In genomic region chr14:68939424-68939892, GRCh38 we compare ENCODE assay signal across 11 cellular contexts. TPM values are rescaled to one million over a fixed set of nuclear protein-coding genes. Genes with fewer than 3 reads are reported as not detected.
A peak's percentile ranks its signal among the peaks of the same experiment; 100 is the strongest.
DNase-seq lines count a peak whose midpoint lies in the region; FAIRE-seq and TF ChIP-seq lines count a peak whose summit lies in the region.
"Had no signal": no experiment of that assay in that cellular context is flagged by ENCODE, and none has a peak within 500 bp of the region (broad histone marks: within the 10 kb centered on the region; RNA-seq: fewer than 3 reads in every experiment).

No MANE protein-coding gene starts in this region.

- no peaks in the 10 kb centered on the region for H3K36me3 Mint-ChIP-seq in activated naive CD8-positive, alpha-beta T cell

- no peak overlapping the region for H3K4me3 ChIP-seq in BLaER1 treated with 17β-estradiol and CSF1 and Interleukin-3, amounts not matched to agents 10 nM and 100 nM
- no peak overlapping the region for H3K4me3 ChIP-seq in hepatocyte
- H3K4me3 ChIP-seq in sigmoid colon: peak overlapping the region in 2 of 4 donors; percentile 3 to 16
- no peak overlapping the region for H3K4me3 ChIP-seq in HAP-1

- peak overlapping the region; percentile 36 for H3K4me3 Mint-ChIP-seq in activated naive CD8-positive, alpha-beta T cell
- H3K4me3 Mint-ChIP-seq: activated naive CD4-positive, alpha-beta T cell treated with anti-CD3 and anti-CD28 coated beads, Interleukin-2, amount 10 ng/mL, durations not matched to agents 7 days and 5 days had no signal

- 49% methylated on average over 7 of the region's 7 CpGs for WGBS in hepatocyte (ENCODE audit: low lambda C conversion rate, missing lambda C conversion rate)
- WGBS in sigmoid colon, 2 donors: 23 to 61% methylated on average over 7 of the region's 7 CpGs

- H3K4me2 ChIP-seq in BLaER1 treated with 17β-estradiol and CSF1 and Interleukin-3, amounts not matched to agents 10 nM and 100 nM: peak overlapping the region in 6 of 11 experiments; percentile 11 to 74 (median 18); a peak in 5 of 22 replicates
- peak overlapping the region; percentile 48 for H3K4me2 ChIP-seq in hepatocyte

- H3K36me3 ChIP-seq in BLaER1 treated with 17β-estradiol and CSF1 and Interleukin-3, amounts not matched to agents 10 nM and 100 nM: peaks cover 0 to 68% (median 21%) of the 10 kb centered on the region in 11 experiments; a peak in 15 of 22 replicates
- H3K36me3 ChIP-seq in hepatocyte (replicated peaks; ENCODE audit: insufficient read depth, low read depth): no peaks in the 10 kb centered on the region
- peaks cover 0 to 8% (median 0%) of the 10 kb centered on the region in 4 donors for H3K36me3 ChIP-seq in sigmoid colon
- no peaks in the 10 kb centered on the region for H3K36me3 ChIP-seq in HAP-1 (replicated peaks)
- H3K36me3 ChIP-seq: WERI-Rb-1 had no signal

- TF ChIP-seq CTCF in hepatocyte (IDR thresholded peaks at IDR 0.05; ENCODE audit: poor library complexity): no peak
- TF ChIP-seq CTCF in sigmoid colon (IDR thresholded peaks at IDR 0.05): no peak

- no peaks in the 10 kb centered on the region for H3K27me3 ChIP-seq in BLaER1 treated with 17β-estradiol and CSF1 and Interleukin-3, amounts not matched to agents 10 nM and 100 nM
- H3K27me3 ChIP-seq in hepatocyte (no peaks in the 10 kb centered on the region), sigmoid colon (no peaks in the 10 kb centered on the region), HAP-1 (ENCODE audit: low read depth) (no peaks in the 10 kb centered on the region)

- FAIRE-seq in frontal cortex (lab: Jason Lieb, UNC): no peak

- H3K79me2 ChIP-seq in hepatocyte: peaks cover 81% of the 10 kb centered on the region

- no peak for TF ChIP-seq EP300 in sigmoid colon (IDR thresholded peaks at IDR 0.05)

- TF ChIP-seq POLR2A in sigmoid colon (IDR thresholded peaks at IDR 0.05): no peak

- peaks cover 93% of the 10 kb centered on the region for H3K4me1 Mint-ChIP-seq in activated naive CD8-positive, alpha-beta T cell (ENCODE audit: low read depth)

- no peaks in the 10 kb centered on the region for H3K9me3 Mint-ChIP-seq in activated naive CD8-positive, alpha-beta T cell (ENCODE audit: low read depth)
- H3K9me3 Mint-ChIP-seq: activated naive CD4-positive, alpha-beta T cell treated with anti-CD3 and anti-CD28 coated beads, Interleukin-2, amount 10 ng/mL, durations not matched to agents 7 days and 5 days had no signal

- H2AFZ ChIP-seq in hepatocyte: no peak overlapping the region

- H3K4me1 ChIP-seq in BLaER1 treated with 17β-estradiol and CSF1 and Interleukin-3, amounts not matched to agents 10 nM and 100 nM: peaks cover 60 to 97% (median 80%) of the 10 kb centered on the region in 10 experiments
- H3K4me1 ChIP-seq in hepatocyte (ENCODE audit: insufficient read depth) (peaks cover 57% of the 10 kb centered on the region), sigmoid colon (peaks cover 0 to 100% (median 99%) of the 10 kb centered on the region in 4 donors), HAP-1 (peaks cover 3% of the 10 kb centered on the region; the same call in 1 of the 2 replicates)

- H3K9me3 ChIP-seq in BLaER1 treated with 17β-estradiol and CSF1 and Interleukin-3, amounts not matched to agents 10 nM and 100 nM (replicated peaks in 1 of 11): no peaks in the 10 kb centered on the region
- H3K9me3 ChIP-seq in hepatocyte (ENCODE audit: low read depth) (no peaks in the 10 kb centered on the region), sigmoid colon (no peaks in the 10 kb centered on the region), HAP-1 (no peaks in the 10 kb centered on the region)

- no peak overlapping the region for H3K9ac ChIP-seq in BLaER1 treated with 17β-estradiol and CSF1 and Interleukin-3, amounts not matched to agents 10 nM and 100 nM

- no peak for DNase-seq in hepatocyte (ENCODE audit: low spot score)
- no peak for DNase-seq in sigmoid colon
- no peak for DNase-seq in frontal cortex (ENCODE audit: low spot score in 2 of 2)
- no peak for DNase-seq in NCI-H1417 treated with DMSO at 0.1 percent for 48 hours (lab: John Stamatoyannopoulos, UW)
- no peak for DNase-seq in HAP-1 (ENCODE audit: low spot score in 2 of 2)
- no peak for DNase-seq in EL
- DNase-seq: activated naive CD4-positive, alpha-beta T cell treated with anti-CD3 and anti-CD28 coated beads, Interleukin-2, amount 10 ng/mL, durations not matched to agents 7 days and 5 days; MM.1S had no signal

- peak overlapping the region; percentile 85 for H3K27ac Mint-ChIP-seq in activated naive CD8-positive, alpha-beta T cell
- H3K27ac Mint-ChIP-seq: activated naive CD4-positive, alpha-beta T cell treated with anti-CD3 and anti-CD28 coated beads, Interleukin-2, amount 10 ng/mL, durations not matched to agents 7 days and 5 days had no signal

- no peaks in the 10 kb centered on the region for H3K27me3 Mint-ChIP-seq in activated naive CD8-positive, alpha-beta T cell
- H3K27me3 Mint-ChIP-seq: activated naive CD4-positive, alpha-beta T cell treated with anti-CD3 and anti-CD28 coated beads, Interleukin-2, amount 10 ng/mL, durations not matched to agents 7 days and 5 days had no signal

- in situ Hi-C loops in HAP-1 (cut with MboI; ENCODE audit: low sequenced_read_pairs): no loop called here

- intact Hi-C loops in sigmoid colon (cut with DNase I): loop anchor here (2.0 kb wide), 2 partner anchors 13 to 39 kb away; partner anchors contain the start of gene ACTN1

- H3K27ac ChIP-seq in BLaER1 treated with 17β-estradiol and CSF1 and Interleukin-3, amounts not matched to agents 10 nM and 100 nM: no peak overlapping the region; a peak in 1 of 22 replicates
- H3K27ac ChIP-seq in hepatocyte (peak overlapping the region; percentile 89), sigmoid colon (peak overlapping the region; percentile 98 to 100 (median 100))
- H3K27ac ChIP-seq: WERI-Rb-1 had no signal

- H3K9me2 ChIP-seq in hepatocyte (replicated peaks; ENCODE audit: insufficient read depth): no peaks in the 10 kb centered on the region

- H4K20me1 ChIP-seq in BLaER1 treated with 17β-estradiol and CSF1 and Interleukin-3, amounts not matched to agents 10 nM and 100 nM: peaks cover 56 to 100% (median 99%) of the 10 kb centered on the region in 11 experiments
- peaks cover 5% of the 10 kb centered on the region for H4K20me1 ChIP-seq in hepatocyte (ENCODE audit: insufficient read depth, poor library complexity, severe bottlenecking)

RNA-seq across cellular contexts. Expression of gene ACTN1, which starts 39.6 kb away (rescaled TPM):
- total RNA-seq in hepatocyte (82.2 and 88.0 TPM in 2 replicates), sigmoid colon (1,000 to 10,000 TPM in 1 of 4 donors, 100 to 1,000 TPM in 3; 372 to 1,069 (median 688) TPM), frontal cortex (15.1 TPM)
- polyA plus RNA-seq in hepatocyte (157 and 163 TPM in 2 replicates), sigmoid colon (10 to 100 TPM; 20.1 to 98.1 (median 24.0) TPM)

Comparison
In these comparisons a context has a peak if more than half of its experiments do, and no peak if none do; other contexts are left out.
1. H3K27ac ChIP-seq: peak in hepatocyte (single experiment) and sigmoid colon (4 of 4); none in BLaER1 treated with 17β-estradiol and CSF1 and Interleukin-3, amounts not matched to agents 10 nM and 100 nM (0 of 11).